ENCODE assay signal across 15 cellular contexts in the genomic region with DNA sequence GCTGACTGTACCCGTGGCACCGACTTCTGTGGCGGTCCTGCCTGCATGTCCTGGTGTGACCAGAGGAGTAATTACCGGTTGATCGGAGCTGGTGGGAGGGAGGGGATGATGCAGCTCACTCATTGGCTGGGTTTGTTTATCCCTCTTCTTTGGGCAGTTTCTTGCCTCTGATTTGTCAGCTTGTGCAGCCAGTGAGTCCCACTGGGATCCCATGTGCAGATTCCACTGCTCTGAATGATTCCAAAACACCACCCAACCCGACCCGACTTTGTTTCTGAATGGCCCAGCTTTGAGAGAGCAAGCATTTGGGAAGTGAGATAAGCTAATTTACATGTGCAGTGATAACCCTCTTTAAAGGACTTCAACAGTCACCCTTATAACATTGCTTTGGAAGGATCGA.
"Had no signal": no experiment of that assay in that cellular context is flagged by ENCODE, and none has a peak within 500 bp of the region (broad histone marks: within the 10 kb centered on the region; RNA-seq: fewer than 3 reads in every experiment).

No MANE protein-coding gene starts in this region.

- H3K4me3 ChIP-seq: colonic mucosa, hepatocyte, testis had no signal

- H3K4me1 ChIP-seq: colonic mucosa, testis had no signal

- FAIRE-seq: urothelium cell line had no signal

- H3K9me3 ChIP-seq: colonic mucosa, testis had no signal

- H2AFZ ChIP-seq: hepatocyte had no signal

- H3K36me3 ChIP-seq: colonic mucosa had no signal

- DNase-seq: activated CD4-positive, alpha-beta T cell treated with anti-CD3 and anti-CD28 coated beads for 4 hours; activated CD8-positive, alpha-beta memory T cell treated with anti-CD3 and anti-CD28 coated beads, Interleukin-2, amount 50 U/mL, for 48 hours; activated CD8-positive, alpha-beta T cell treated with anti-CD3 and anti-CD28 coated beads, Interleukin-2, amount 10 ng/mL, durations not matched to agents 7 days and 5 days; activated naive CD4-positive, alpha-beta T cell treated with anti-CD3 and anti-CD28 coated beads for 36 hours; colonic mucosa; effector CD4-positive, alpha-beta T cell; occipital lobe; stimulated activated CD4-positive, alpha-beta T cell treated with anti-CD3 and anti-CD28 coated beads, Interleukin-15, amount 100 ng/mL, for 24 hours; stimulated activated CD4-positive, alpha-beta T cell treated with anti-CD3 and anti-CD28 coated beads, Interleukin-4, amount 100 ng/mL, for 24 hours; stimulated activated naive CD8-positive, alpha-beta T cell treated with anti-CD3 and anti-CD28 coated beads, Interleukin-15, amount 100 ng/mL, for 72 hours; testis; WERI-Rb-1 had no signal

- H3K27ac ChIP-seq: testis, WERI-Rb-1 had no signal

- H3K27me3 ChIP-seq: colonic mucosa, hepatocyte, testis had no signal

- ATAC-seq: activated CD8-positive, alpha-beta T cell treated with anti-CD3 and anti-CD28 coated beads, Interleukin-2, amount 10 ng/mL, durations not matched to agents 7 days and 5 days; natural killer cell treated with Interleukin-12 subunit alpha and Interleukin-12 subunit beta and Interleukin-15 and Interleukin-18, amount 100 ng/mL, for 72 hours; stimulated activated naive CD8-positive, alpha-beta T cell treated with anti-CD3 and anti-CD28 coated beads, Interleukin-15, amount 100 ng/mL, for 72 hours had no signal
